Comparison of ENCODE assay signal across 9 cellular contexts in genomic region chr2:10520154-10520553, GRCh38.
DNase-seq lines count a peak whose midpoint lies in the region; ATAC-seq, FAIRE-seq and TF ChIP-seq lines count a peak whose summit lies in the region.
"Had no signal": no experiment of that assay in that cellular context is flagged by ENCODE, and none has a peak within 500 bp of the region (broad histone marks: within the 10 kb centered on the region; RNA-seq: fewer than 3 reads in every experiment).

No MANE protein-coding gene starts in this region.

- CTCF ChIA-PET in Caco-2 (lab: Charles Lee), result no interaction called here

- H3K27ac Mint-ChIP-seq in Caco-2 (ENCODE audit: unreplicated experiment), result no peak overlapping the region
- H3K27ac Mint-ChIP-seq: naive B cell had no signal

- no peak overlapping the region for H3K27ac ChIP-seq in kidney (ENCODE audit: low read depth in 2 of 2, low read length in 2 of 2)

- H3K27me3 Mint-ChIP-seq in Caco-2 (ENCODE audit: insufficient read depth, unreplicated experiment), result no peaks in the 10 kb centered on the region

- no peaks in the 10 kb centered on the region for H3K36me3 Mint-ChIP-seq in Caco-2 (ENCODE audit: insufficient read depth, unreplicated experiment)

- H3K4me1 ChIP-seq in Caco-2 (no peaks in the 10 kb centered on the region), kidney (ENCODE audit: control insufficient read depth in 1 of 2, insufficient read depth in 1 of 2, low read depth in 1 of 2, low read length in 2 of 2) (no peaks in the 10 kb centered on the region)

- H3K4me3 Mint-ChIP-seq in Caco-2 (ENCODE audit: unreplicated experiment), result no peak overlapping the region
- H3K4me3 Mint-ChIP-seq: naive B cell had no signal

- no peak for ATAC-seq in GM18517 (IDR thresholded peaks at IDR 0.05; ENCODE audit: unreplicated experiment)
- no peak for ATAC-seq in GM21737 (IDR thresholded peaks at IDR 0.05; ENCODE audit: unreplicated experiment)

- no peak overlapping the region for H3K9ac ChIP-seq in kidney (ENCODE audit: low read length in 2 of 2)

- H3K9me3 ChIP-seq in Caco-2 (peaks cover 17% of the 10 kb centered on the region), kidney (ENCODE audit: control insufficient read depth in 1 of 2, low read length in 2 of 2) (peaks cover 0 to 8% of the 10 kb centered on the region in 2 donors)

- intact Hi-C loops in Caco-2 (cut with micrococcal nuclease; ENCODE audit: unreplicated experiment), result no loop called here
- intact Hi-C loops in kidney (cut with DNase I), result no loop called here

- no peaks in the 10 kb centered on the region for H3K4me1 Mint-ChIP-seq in Caco-2 (ENCODE audit: low read depth, unreplicated experiment)

- no peaks in the 10 kb centered on the region for H3K36me3 ChIP-seq in Caco-2 (ENCODE audit: control insufficient read depth, insufficient read depth, low read length)
- no peaks in the 10 kb centered on the region for H3K36me3 ChIP-seq in kidney (ENCODE audit: control insufficient read depth in 1 of 2, insufficient read depth in 2 of 2, low read length in 2 of 2)

- H3K4me3 ChIP-seq in Caco-2 (ENCODE audit: low read depth, low read length), result no peak overlapping the region
- no peak overlapping the region for H3K4me3 ChIP-seq in kidney (ENCODE audit: low read length in 2 of 2)

- BruUV-seq in Caco-2 (replicated peaks; lab: Mats Ljungman, UMichigan), result no TSS peak

- DNase-seq in Caco-2 (no peak), SHP77 treated with DMSO at 0.1 percent for 48 hours (lab: John Stamatoyannopoulos, UW) (peak; percentile 44), kidney (peak; percentile 43), DMS79 treated with DMSO at 0.1 percent for 48 hours (lab: John Stamatoyannopoulos, UW) (no peak)
- DNase-seq: IMR-90, naive B cell had no signal

- POLR2A ChIA-PET in Caco-2 (lab: Charles Lee), result interaction anchor here (0.5 kb wide), 1 partner anchor 37 kb away, joined by 4 read pairs; no protein-coding TSS in a partner anchor

- TF ChIP-seq CTCF in Caco-2 (IDR thresholded peaks at IDR 0.05; ENCODE audit: insufficient read depth in 1 of 2, low read depth in 1 of 2, low read length in 1 of 2, severe bottlenecking in 1 of 2, unreplicated experiment in 1 of 2) (peak; percentile 1 to 42), GM12872 (IDR thresholded peaks at IDR 0.05; ENCODE audit: insufficient read depth, low read depth, low read length) (peak; percentile 50; the same call in 2 of the 3 replicates), kidney (IDR thresholded peaks at IDR 0.05; ENCODE audit: borderline replicate concordance, extremely low read depth, insufficient read depth) (no peak)

- H3K9me3 Mint-ChIP-seq in Caco-2 (ENCODE audit: unreplicated experiment), result peaks cover 10% of the 10 kb centered on the region

- no peaks in the 10 kb centered on the region for H3K27me3 ChIP-seq in Caco-2 (replicated peaks; ENCODE audit: control insufficient read depth, insufficient read depth, low read length)

- FAIRE-seq in kidney (lab: Jason Lieb, UNC), result no peak

Comparison
In these comparisons a context has a peak if more than half of its experiments do, and no peak if none do; other contexts are left out.
1. DNase-seq: peak in SHP77 treated with DMSO at 0.1 percent for 48 hours (single experiment) and kidney (single experiment); none in Caco-2 (0 of 2) and DMS79 treated with DMSO at 0.1 percent for 48 hours (single experiment).